Comparison of ENCODE assay signal across 15 cellular contexts in the genomic region with DNA sequence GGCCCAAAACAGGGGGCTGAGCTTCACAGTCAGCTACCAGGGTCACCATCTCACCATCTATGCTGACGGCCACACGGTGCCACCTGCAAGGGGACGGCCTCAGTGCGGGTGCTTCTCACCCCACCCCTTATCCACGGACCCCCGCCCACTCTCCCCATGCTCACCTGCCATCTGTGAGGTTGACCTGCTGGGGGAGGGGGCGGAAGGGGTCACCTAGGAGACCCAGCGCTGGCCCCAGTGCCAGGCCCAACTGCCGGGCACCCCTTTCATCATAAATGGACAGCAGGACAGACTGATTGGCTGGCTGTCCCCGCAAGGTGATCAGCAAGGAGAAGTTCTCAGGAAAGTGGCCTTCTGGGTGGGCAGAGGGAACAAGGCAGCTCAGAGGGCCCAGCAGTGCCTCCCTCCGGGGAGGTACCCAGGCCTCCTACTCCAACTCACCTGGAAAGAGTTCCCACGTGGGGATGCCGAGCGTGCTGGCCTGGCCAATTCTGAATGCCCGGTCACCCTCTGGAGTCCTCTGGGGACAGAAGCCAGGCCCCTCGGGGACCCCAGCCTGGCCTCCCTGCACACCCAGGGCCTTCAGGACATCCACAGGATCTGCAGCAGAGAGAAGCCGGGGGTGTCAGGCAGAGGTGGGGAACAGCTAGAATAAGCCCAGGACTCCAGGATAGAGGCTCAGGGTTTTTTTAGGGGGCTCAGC. TPM values are rescaled to one million over a fixed set of nuclear protein-coding genes. Genes with fewer than 3 reads are reported as not detected.
DNase-seq lines count a peak whose midpoint lies in the region; ATAC-seq and TF ChIP-seq lines count a peak whose summit lies in the region.
"Had no signal": no experiment of that assay in that cellular context is flagged by ENCODE, and none has a peak within 500 bp of the region (broad histone marks: within the 10 kb centered on the region; RNA-seq: fewer than 3 reads in every experiment).

No MANE protein-coding gene starts in this region.

- no peaks in the 10 kb centered on the region for H3K9me3 ChIP-seq in breast epithelium
- H3K9me3 ChIP-seq in upper lobe of left lung = no peaks in the 10 kb centered on the region

- CTCF ChIA-PET in MCF 10A (lab: Yijun Ruan, JAX) = interaction anchor here (0.6 to 1.7 kb wide), 6 partner anchors 22 to 575 kb away, joined by 3 to 6 read pairs (median 4); no protein-coding TSS in a partner anchor

- TF ChIP-seq EP300 in upper lobe of left lung (IDR thresholded peaks at IDR 0.05) = no peak

- H3K36me3 Mint-ChIP-seq in MCF 10A (ENCODE audit: insufficient read depth, unreplicated experiment) (no peaks in the 10 kb centered on the region), progenitor cell of endocrine pancreas (ENCODE audit: insufficient read depth) (no peaks in the 10 kb centered on the region)
- H3K36me3 Mint-ChIP-seq: T-cell had no signal

- no peak for ATAC-seq in upper lobe of left lung (ENCODE audit: low FRiP score in 2 of 2)
- ATAC-seq in GM19397 (IDR thresholded peaks at IDR 0.05; ENCODE audit: unreplicated experiment) = no peak
- no peak for ATAC-seq in HG03135 (IDR thresholded peaks at IDR 0.05; ENCODE audit: unreplicated experiment)
- ATAC-seq: T-cell had no signal

- no peak for TF ChIP-seq POLR2A in breast epithelium (IDR thresholded peaks at IDR 0.05)
- no peak for TF ChIP-seq POLR2A in upper lobe of left lung (IDR thresholded peaks at IDR 0.05)

- H3K4me1 Mint-ChIP-seq in MCF 10A (ENCODE audit: insufficient read depth, unreplicated experiment) (peaks cover 20% of the 10 kb centered on the region), progenitor cell of endocrine pancreas (ENCODE audit: low read depth) (peaks cover 11% of the 10 kb centered on the region)

- WGBS in upper lobe of left lung, 2 donors = 58 to 80% methylated on average over 4 to 17 of the region's 17 CpGs

- H3K27ac Mint-ChIP-seq in MCF 10A (ENCODE audit: low read depth, unreplicated experiment) (no peak overlapping the region), progenitor cell of endocrine pancreas (peak overlapping the region; percentile 85)
- H3K27ac Mint-ChIP-seq: T-cell had no signal

- H3K27ac ChIP-seq in breast epithelium (peak overlapping the region; percentile 77 to 92), cingulate gyrus (ENCODE audit: low read depth, low read length) (peak overlapping the region; percentile 60), upper lobe of left lung (peak overlapping the region; percentile 35 to 80 (median 66))

- H3K4me1 ChIP-seq in breast epithelium = peaks cover 0 to 5% of the 10 kb centered on the region in 2 donors
- H3K4me1 ChIP-seq in upper lobe of left lung = peaks cover 8 to 25% (median 10%) of the 10 kb centered on the region in 4 donors

- H3K4me3 ChIP-seq in breast epithelium = peak overlapping the region in 2 of 3 donors; percentile 16 to 53
- H3K4me3 ChIP-seq in upper lobe of left lung = peak overlapping the region in 1 of 4 donors; percentile 1

- no TSS peak for BruUV-seq in MCF 10A (replicated peaks; lab: Mats Ljungman, UMichigan)

- H3K27me3 ChIP-seq in breast epithelium (peaks cover 0 to 31% of the 10 kb centered on the region in 2 donors), upper lobe of left lung (peaks cover 0 to 18% (median 3%) of the 10 kb centered on the region in 4 donors)

- H3K36me3 ChIP-seq in breast epithelium (no peaks in the 10 kb centered on the region), upper lobe of left lung (no peaks in the 10 kb centered on the region)

- no peaks in the 10 kb centered on the region for H3K9me3 Mint-ChIP-seq in MCF 10A (ENCODE audit: unreplicated experiment)
- no peaks in the 10 kb centered on the region for H3K9me3 Mint-ChIP-seq in progenitor cell of endocrine pancreas (ENCODE audit: low read depth)

- POLR2A ChIA-PET in MCF 10A (lab: Yijun Ruan, JAX) = no interaction called here

- H3K27me3 Mint-ChIP-seq in MCF 10A (ENCODE audit: insufficient read depth, unreplicated experiment) (peaks cover 37% of the 10 kb centered on the region), progenitor cell of endocrine pancreas (peaks cover 66% of the 10 kb centered on the region)

- no peak for DNase-seq in breast epithelium (ENCODE audit: low spot score in 2 of 2)
- no peak for DNase-seq in MCF 10A (ENCODE audit: unreplicated experiment)
- DNase-seq in progenitor cell of endocrine pancreas (ENCODE audit: low spot score, unreplicated experiment) = no peak
- DNase-seq in upper lobe of left lung = peak in 1 of 2 donors; percentile 54
- DNase-seq in effector CD4-positive, alpha-beta T cell = no peak
- DNase-seq: activated CD4-positive, alpha-beta T cell treated with anti-CD3 and anti-CD28 coated beads for 1 hour; DMS 273 treated with DMSO at 0.1 percent for 48 hours; KBM-7; NCI-H146; NCI-H524; stimulated activated CD4-positive, alpha-beta T cell treated with anti-CD3 and anti-CD28 coated beads, Interleukin-4, amount 100 ng/mL, for 1 hour; T-cell had no signal

- H3K4me3 Mint-ChIP-seq in MCF 10A (ENCODE audit: unreplicated experiment) (no peak overlapping the region), progenitor cell of endocrine pancreas (ENCODE audit: low read depth) (no peak overlapping the region)

- TF ChIP-seq CTCF in breast epithelium (IDR thresholded peaks at IDR 0.05) = no peak
- no peak for TF ChIP-seq CTCF in MCF 10A (IDR thresholded peaks at IDR 0.05; ENCODE audit: unreplicated experiment)
- TF ChIP-seq CTCF in progenitor cell of endocrine pancreas (IDR thresholded peaks at IDR 0.05; ENCODE audit: unreplicated experiment) = no peak
- no peak for TF ChIP-seq CTCF in upper lobe of left lung (IDR thresholded peaks at IDR 0.05)

- intact Hi-C loops in breast epithelium (cut with DNase I; ENCODE audit: low total_unique reads) = no loop called here
- intact Hi-C loops in MCF 10A (cut with micrococcal nuclease) = no loop called here

RNA-seq across cellular contexts. Expression of a gene that starts 4.5 kb away (rescaled TPM):
- 10 to 100 TPM in 2 of 3 donors, 1 to 10 TPM in 1; 4.8 to 32.2 (median 12.5) TPM for total RNA-seq in breast epithelium
- total RNA-seq in MCF 10A (2022) = 0.98 and 1.5 TPM in 2 replicates
- total RNA-seq in progenitor cell of endocrine pancreas = 0.05 TPM in 1 of 2 replicates, not detected in the other
- total RNA-seq in upper lobe of left lung = 10 to 100 TPM in 3 of 6 donors, 1 to 10 TPM in 3; 1.3 to 31.4 (median 11.2) TPM

RNA-seq across cellular contexts. Expression of a gene that starts 7.5 kb away (rescaled TPM):
- total RNA-seq in breast epithelium (not detected), MCF 10A (2022) (not detected in 2 replicates), progenitor cell of endocrine pancreas (not detected in 2 replicates), upper lobe of left lung (not detected)
- total RNA-seq: T-cell had no signal
